8 cellular contexts compared by ENCODE assay signal in genomic region chr9:34957492-34958410, GRCh38. TPM values are rescaled to one million over a fixed set of nuclear protein-coding genes. Genes with fewer than 3 reads are reported as not detected.
DNase-seq lines count a peak whose midpoint lies in the region; ATAC-seq and TF ChIP-seq lines count a peak whose summit lies in the region.

TSS of gene PHF24 (plus strand) at chr9:34958285. CDS start at chr9:34971299, 13,014 bp downstream.

- H3K27me3 ChIP-seq in foreskin keratinocyte (peaks cover 69% of the 10 kb centered on the region), ovary (no peaks in the 10 kb centered on the region)

- TF ChIP-seq EP300 in ovary (IDR thresholded peaks at IDR 0.05): no peak

- TF ChIP-seq POLR2A in ovary (IDR thresholded peaks at IDR 0.05): no peak

- intact Hi-C loops in ovary (cut with DNase I): no loop called here

- WGBS in ovary, 3 donors: 1 to 3% (median 2%) methylated on average over 15 to 116 of the region's 116 CpGs

- TF ChIP-seq CTCF in 22Rv1 (IDR thresholded peaks at IDR 0.05) (peak; percentile 60), GM20000 (IDR thresholded peaks at IDR 0.05; ENCODE audit: extremely low read depth, missing control alignments) (no peak), foreskin keratinocyte (conservative IDR thresholded peaks at IDR 0.05) (peak; percentile 32), ovary (IDR thresholded peaks at IDR 0.05) (no peak)

- H3K36me3 ChIP-seq in ovary: no peaks in the 10 kb centered on the region

- DNase-seq in GM20000 (ENCODE audit: low spot score) (peak; percentile 55), foreskin keratinocyte (no peak), ovary (peak in 1 of 5 donors; percentile 22), dedifferentiated amniotic fluid mesenchymal stem cell (ENCODE audit: extremely low spot score) (no peak)
- DNase-seq in activated CD4-positive, alpha-beta T cell treated with anti-CD3 and anti-CD28 coated beads, Interleukin-2, amount 50 U/mL, for 4 hours: peak; percentile 22 to 25

- H3K4me1 ChIP-seq in foreskin keratinocyte (peaks cover 4% of the 10 kb centered on the region), ovary (ENCODE audit: insufficient read depth) (no peaks in the 10 kb centered on the region)

- peak; percentile 62 for ATAC-seq in foreskin keratinocyte
- ATAC-seq in GM19023 (IDR thresholded peaks at IDR 0.05; ENCODE audit: unreplicated experiment): no peak
- ATAC-seq in GM19351 (IDR thresholded peaks at IDR 0.05; ENCODE audit: unreplicated experiment): no peak

- H3K27ac ChIP-seq in 22Rv1: no peak within 1 kb of the TSS
- no peak within 1 kb of the TSS for H3K27ac ChIP-seq in foreskin keratinocyte
- no peak within 1 kb of the TSS for H3K27ac ChIP-seq in ovary

- peak within 1 kb of the TSS; percentile 24 for H3K4me3 ChIP-seq in ovary

- no peaks in the 10 kb centered on the region for H3K9me3 ChIP-seq in ovary

RNA-seq across cellular contexts. Expression of gene PHF24, which starts in this region (rescaled TPM):
- 0.11 and 0.54 TPM in 2 replicates for total RNA-seq in foreskin keratinocyte
- 0.04 and 0.06 TPM in 2 replicates for polyA plus RNA-seq in foreskin keratinocyte
- 1 to 10 TPM in 1 of 7 donors, under 1 TPM in 5, not detected in 1; 0.20 to 1.0 (median 0.45) TPM for total RNA-seq in ovary
- under 1 TPM; 0.10 to 0.42 TPM for polyA plus RNA-seq in ovary

Comparison
In these comparisons a context has a peak if more than half of its experiments do, and no peak if none do; other contexts are left out.
1. Peak in ATAC-seq in foreskin keratinocyte; RNA of the gene not detected or under 1 TPM.
2. CTCF ChIP-seq: peak in 22Rv1 (single experiment) and foreskin keratinocyte (single experiment); none in GM20000 (single experiment) and ovary (0 of 3).
3. DNase-seq: peak in GM20000 (single experiment) and activated CD4-positive, alpha-beta T cell treated with anti-CD3 and anti-CD28 coated beads, Interleukin-2, amount 50 U/mL, for 4 hours (2 of 2); none in foreskin keratinocyte (0 of 2) and dedifferentiated amniotic fluid mesenchymal stem cell (single experiment).